In the genomic region with DNA sequence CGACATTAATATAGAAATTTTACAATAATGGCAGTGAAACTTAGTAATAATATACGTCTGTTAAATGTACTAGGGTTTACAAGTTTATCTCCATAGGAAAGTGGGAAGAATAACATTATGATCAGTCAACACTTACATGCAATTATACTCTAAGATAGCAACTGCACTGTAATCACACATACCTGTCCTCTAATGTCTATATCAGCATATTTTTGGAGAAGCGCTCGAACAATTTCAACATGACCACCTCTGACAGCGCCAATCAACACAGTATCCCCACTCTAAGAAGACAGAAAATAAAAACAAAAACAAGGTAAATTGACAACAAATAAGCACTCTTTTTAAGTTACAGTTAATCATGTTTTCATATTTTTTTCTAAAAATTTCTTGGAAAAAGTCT, we compare ENCODE assay signal across 11 cellular contexts.
"Had no signal": no experiment of that assay in that cellular context is flagged by ENCODE, and none has a peak within 500 bp of the region (broad histone marks: within the 10 kb centered on the region; RNA-seq: fewer than 3 reads in every experiment).

No MANE protein-coding gene starts in this region.

- H3K4me1 ChIP-seq: HAP-1 had no signal

- H3K27ac ChIP-seq: GM23248 had no signal

- H2AFZ ChIP-seq: GM23248, GM23338 had no signal

- DNase-seq: GM23248, GOT3, H7, H9, HCEC 1CT, HFFc6 had no signal

- H3K9ac ChIP-seq: GM23248 had no signal

- H3K9me3 ChIP-seq: HAP-1 had no signal

- H3K4me2 ChIP-seq: GM23338 had no signal

- ATAC-seq: GM23338, HCT116 had no signal

- H3K4me3 ChIP-seq: GM23248, GM23338, HAP-1 had no signal

- FAIRE-seq: H1, H54 had no signal
